1 cellular context compared by ENCODE assay signal in the genomic region with DNA sequence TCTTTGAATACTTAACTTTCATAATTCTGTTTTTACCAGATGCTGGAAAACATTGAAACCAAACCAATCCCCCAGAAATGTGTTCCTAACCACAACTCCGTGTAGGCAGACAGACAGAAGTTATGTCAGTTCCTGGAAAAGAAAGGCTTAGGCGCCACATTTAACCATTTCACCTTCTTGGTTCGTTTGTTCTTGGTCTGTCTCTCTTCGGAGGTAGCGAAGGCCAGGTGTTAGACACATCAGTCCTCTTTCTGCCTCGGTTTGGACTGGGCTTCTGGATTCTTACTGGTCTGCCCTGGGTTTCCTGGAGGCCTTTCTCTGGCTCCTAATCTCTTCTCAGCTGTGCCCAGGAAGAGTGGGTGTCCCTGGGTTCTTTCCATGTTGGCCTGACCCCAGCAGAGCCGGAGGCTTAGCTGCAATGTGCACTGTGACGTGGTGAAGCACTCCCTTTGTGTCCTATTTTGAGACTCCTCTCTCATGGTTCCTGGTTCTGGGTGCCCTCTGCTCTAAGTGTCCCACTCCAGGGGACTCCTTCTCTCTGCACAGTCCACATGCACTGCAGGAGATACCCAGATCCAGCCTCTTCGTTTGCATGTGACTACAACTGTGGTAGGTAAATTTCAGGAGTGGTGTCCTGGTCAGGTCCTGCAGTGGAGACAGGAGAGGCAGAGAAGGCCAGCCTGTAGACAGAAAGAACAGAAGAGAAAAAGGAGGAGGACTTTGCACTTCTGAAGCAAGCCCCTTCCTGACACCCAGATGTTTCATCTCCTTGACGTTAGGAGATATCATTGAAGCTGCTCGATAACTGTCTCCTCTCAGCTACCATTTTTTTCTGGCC.
TF ChIP-seq lines count a peak whose summit lies in the region.

No MANE protein-coding gene starts in this region.

TF ChIP-seq in SK-N-SH, 30 proteins besides CTCF, POLR2A, EP300 and RAD21 (continued from another document):
- TF ChIP-seq, protein P1, sequence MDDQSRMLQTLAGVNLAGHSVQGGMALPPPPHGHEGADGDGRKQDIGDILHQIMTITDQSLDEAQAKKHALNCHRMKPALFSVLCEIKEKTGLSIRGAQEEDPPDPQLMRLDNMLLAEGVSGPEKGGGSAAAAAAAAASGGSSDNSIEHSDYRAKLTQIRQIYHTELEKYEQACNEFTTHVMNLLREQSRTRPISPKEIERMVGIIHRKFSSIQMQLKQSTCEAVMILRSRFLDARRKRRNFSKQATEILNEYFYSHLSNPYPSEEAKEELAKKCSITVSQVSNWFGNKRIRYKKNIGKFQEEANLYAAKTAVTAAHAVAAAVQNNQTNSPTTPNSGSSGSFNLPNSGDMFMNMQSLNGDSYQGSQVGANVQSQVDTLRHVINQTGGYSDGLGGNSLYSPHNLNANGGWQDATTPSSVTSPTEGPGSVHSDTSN (IDR thresholded peaks at IDR 0.05) = no peak
- TF ChIP-seq RCOR1 (IDR thresholded peaks at IDR 0.05; ENCODE audit: low read length) (no peak), GATA2 (CRISPR knock-in tag; IDR thresholded peaks at IDR 0.05) (no peak), MXI1 (IDR thresholded peaks at IDR 0.05; ENCODE audit: low read depth, low read length) (no peak), ELF1 (IDR thresholded peaks at IDR 0.05) (no peak), TEAD4 (IDR thresholded peaks at IDR 0.05; ENCODE audit: borderline replicate concordance, insufficient read depth) (no peak), RFX5 (IDR thresholded peaks at IDR 0.05; ENCODE audit: low read length) (no peak), EZH2phosphoT487 (IDR thresholded peaks at IDR 0.05; ENCODE audit: borderline replicate concordance, low read depth) (no peak), FOSL2 (IDR thresholded peaks at IDR 0.05; ENCODE audit: borderline replicate concordance, low read depth) (no peak)
- TF ChIP-seq, protein P2, sequence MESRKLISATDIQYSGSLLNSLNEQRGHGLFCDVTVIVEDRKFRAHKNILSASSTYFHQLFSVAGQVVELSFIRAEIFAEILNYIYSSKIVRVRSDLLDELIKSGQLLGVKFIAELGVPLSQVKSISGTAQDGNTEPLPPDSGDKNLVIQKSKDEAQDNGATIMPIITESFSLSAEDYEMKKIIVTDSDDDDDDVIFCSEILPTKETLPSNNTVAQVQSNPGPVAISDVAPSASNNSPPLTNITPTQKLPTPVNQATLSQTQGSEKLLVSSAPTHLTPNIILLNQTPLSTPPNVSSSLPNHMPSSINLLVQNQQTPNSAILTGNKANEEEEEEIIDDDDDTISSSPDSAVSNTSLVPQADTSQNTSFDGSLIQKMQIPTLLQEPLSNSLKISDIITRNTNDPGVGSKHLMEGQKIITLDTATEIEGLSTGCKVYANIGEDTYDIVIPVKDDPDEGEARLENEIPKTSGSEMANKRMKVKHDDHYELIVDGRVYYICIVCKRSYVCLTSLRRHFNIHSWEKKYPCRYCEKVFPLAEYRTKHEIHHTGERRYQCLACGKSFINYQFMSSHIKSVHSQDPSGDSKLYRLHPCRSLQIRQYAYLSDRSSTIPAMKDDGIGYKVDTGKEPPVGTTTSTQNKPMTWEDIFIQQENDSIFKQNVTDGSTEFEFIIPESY (IDR thresholded peaks at IDR 0.05; ENCODE audit: borderline replicate concordance, low read depth) = no peak
- TF ChIP-seq, protein P3, sequence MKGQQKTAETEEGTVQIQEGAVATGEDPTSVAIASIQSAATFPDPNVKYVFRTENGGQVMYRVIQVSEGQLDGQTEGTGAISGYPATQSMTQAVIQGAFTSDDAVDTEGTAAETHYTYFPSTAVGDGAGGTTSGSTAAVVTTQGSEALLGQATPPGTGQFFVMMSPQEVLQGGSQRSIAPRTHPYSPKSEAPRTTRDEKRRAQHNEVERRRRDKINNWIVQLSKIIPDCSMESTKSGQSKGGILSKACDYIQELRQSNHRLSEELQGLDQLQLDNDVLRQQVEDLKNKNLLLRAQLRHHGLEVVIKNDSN (IDR thresholded peaks at IDR 0.05; ENCODE audit: borderline replicate concordance, low read depth) = no peak
- TF ChIP-seq, protein P4, sequence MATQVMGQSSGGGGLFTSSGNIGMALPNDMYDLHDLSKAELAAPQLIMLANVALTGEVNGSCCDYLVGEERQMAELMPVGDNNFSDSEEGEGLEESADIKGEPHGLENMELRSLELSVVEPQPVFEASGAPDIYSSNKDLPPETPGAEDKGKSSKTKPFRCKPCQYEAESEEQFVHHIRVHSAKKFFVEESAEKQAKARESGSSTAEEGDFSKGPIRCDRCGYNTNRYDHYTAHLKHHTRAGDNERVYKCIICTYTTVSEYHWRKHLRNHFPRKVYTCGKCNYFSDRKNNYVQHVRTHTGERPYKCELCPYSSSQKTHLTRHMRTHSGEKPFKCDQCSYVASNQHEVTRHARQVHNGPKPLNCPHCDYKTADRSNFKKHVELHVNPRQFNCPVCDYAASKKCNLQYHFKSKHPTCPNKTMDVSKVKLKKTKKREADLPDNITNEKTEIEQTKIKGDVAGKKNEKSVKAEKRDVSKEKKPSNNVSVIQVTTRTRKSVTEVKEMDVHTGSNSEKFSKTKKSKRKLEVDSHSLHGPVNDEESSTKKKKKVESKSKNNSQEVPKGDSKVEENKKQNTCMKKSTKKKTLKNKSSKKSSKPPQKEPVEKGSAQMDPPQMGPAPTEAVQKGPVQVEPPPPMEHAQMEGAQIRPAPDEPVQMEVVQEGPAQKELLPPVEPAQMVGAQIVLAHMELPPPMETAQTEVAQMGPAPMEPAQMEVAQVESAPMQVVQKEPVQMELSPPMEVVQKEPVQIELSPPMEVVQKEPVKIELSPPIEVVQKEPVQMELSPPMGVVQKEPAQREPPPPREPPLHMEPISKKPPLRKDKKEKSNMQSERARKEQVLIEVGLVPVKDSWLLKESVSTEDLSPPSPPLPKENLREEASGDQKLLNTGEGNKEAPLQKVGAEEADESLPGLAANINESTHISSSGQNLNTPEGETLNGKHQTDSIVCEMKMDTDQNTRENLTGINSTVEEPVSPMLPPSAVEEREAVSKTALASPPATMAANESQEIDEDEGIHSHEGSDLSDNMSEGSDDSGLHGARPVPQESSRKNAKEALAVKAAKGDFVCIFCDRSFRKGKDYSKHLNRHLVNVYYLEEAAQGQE (IDR thresholded peaks at IDR 0.05; ENCODE audit: low read depth, low read length) = no peak
